Comparison of ENCODE assay signal across 1 cellular context in the genomic region with DNA sequence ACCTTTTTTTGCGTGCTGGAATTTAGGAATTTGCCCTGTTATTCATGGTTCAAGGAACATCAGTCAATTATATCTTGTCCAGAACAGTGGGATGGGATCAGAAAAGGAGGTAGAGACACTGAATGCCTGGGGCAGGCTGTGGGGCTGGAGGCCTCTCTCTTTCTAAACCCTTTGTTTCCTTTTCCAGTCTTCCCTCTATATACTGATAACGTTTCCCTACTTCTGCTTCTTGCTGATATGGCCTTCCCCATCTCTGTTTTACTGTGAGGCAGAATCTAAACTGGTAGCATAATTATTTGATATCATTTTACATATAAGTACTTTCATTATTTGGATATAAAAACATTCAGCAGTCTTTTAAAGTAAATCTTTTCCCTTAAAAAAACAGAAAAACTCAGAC.
TF ChIP-seq lines count a peak whose summit lies in the region.

No MANE protein-coding gene starts in this region.

TF ChIP-seq in K562, 482 proteins besides CTCF, POLR2A, EP300 and RAD21 (continued from another document):
- TF ChIP-seq, protein P1, sequence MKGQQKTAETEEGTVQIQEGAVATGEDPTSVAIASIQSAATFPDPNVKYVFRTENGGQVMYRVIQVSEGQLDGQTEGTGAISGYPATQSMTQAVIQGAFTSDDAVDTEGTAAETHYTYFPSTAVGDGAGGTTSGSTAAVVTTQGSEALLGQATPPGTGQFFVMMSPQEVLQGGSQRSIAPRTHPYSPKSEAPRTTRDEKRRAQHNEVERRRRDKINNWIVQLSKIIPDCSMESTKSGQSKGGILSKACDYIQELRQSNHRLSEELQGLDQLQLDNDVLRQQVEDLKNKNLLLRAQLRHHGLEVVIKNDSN (CRISPR knock-in tag; IDR thresholded peaks at IDR 0.05) = no peak
- TF ChIP-seq, protein P2, sequence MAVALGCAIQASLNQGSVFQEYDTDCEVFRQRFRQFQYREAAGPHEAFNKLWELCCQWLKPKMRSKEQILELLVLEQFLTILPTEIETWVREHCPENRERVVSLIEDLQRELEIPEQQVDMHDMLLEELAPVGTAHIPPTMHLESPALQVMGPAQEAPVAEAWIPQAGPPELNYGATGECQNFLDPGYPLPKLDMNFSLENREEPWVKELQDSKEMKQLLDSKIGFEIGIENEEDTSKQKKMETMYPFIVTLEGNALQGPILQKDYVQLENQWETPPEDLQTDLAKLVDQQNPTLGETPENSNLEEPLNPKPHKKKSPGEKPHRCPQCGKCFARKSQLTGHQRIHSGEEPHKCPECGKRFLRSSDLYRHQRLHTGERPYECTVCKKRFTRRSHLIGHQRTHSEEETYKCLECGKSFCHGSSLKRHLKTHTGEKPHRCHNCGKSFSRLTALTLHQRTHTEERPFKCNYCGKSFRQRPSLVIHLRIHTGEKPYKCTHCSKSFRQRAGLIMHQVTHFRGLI (CRISPR knock-in tag; IDR thresholded peaks at IDR 0.05) = no peak
- no peak for TF ChIP-seq HDAC2 (IDR thresholded peaks at IDR 0.05)
- TF ChIP-seq L3MBTL2 (IDR thresholded peaks at IDR 0.05) = no peak
- TF ChIP-seq, protein P3, sequence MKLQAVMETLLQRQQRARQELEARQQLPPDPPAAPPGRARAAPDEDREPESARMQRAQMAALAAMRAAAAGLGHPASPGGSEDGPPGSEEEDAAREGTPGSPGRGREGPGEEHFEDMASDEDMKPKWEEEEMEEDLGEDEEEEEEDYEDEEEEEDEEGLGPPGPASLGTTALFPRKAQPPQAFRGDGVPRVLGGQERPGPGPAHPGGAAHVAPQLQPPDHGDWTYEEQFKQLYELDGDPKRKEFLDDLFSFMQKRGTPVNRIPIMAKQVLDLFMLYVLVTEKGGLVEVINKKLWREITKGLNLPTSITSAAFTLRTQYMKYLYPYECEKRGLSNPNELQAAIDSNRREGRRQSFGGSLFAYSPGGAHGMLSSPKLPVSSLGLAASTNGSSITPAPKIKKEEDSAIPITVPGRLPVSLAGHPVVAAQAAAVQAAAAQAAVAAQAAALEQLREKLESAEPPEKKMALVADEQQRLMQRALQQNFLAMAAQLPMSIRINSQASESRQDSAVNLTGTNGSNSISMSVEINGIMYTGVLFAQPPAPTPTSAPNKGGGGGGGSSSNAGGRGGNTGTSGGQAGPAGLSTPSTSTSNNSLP (IDR thresholded peaks at IDR 0.05; ENCODE audit: borderline replicate concordance, low read depth, low read length) = peak; percentile 72; the same call in 1 of the 2 replicates
- TF ChIP-seq CHD2 (IDR thresholded peaks at IDR 0.05; ENCODE audit: low read depth, low read length) = no peak
- TF ChIP-seq TAF15 (IDR thresholded peaks at IDR 0.05; ENCODE audit: low read depth, low read length) = no peak
- no peak for TF ChIP-seq MTA3 (IDR thresholded peaks at IDR 0.05; ENCODE audit: borderline replicate concordance)
- 0 out of 2 replicates have a peak, but pooled peaks have one; percentile 41 for TF ChIP-seq FOXM1 (IDR thresholded peaks at IDR 0.05; ENCODE audit: low read depth)
- TF ChIP-seq FOXM1 (CRISPR knock-in tag; IDR thresholded peaks at IDR 0.05; ENCODE audit: low read depth) = no peak
- TF ChIP-seq, protein P4, sequence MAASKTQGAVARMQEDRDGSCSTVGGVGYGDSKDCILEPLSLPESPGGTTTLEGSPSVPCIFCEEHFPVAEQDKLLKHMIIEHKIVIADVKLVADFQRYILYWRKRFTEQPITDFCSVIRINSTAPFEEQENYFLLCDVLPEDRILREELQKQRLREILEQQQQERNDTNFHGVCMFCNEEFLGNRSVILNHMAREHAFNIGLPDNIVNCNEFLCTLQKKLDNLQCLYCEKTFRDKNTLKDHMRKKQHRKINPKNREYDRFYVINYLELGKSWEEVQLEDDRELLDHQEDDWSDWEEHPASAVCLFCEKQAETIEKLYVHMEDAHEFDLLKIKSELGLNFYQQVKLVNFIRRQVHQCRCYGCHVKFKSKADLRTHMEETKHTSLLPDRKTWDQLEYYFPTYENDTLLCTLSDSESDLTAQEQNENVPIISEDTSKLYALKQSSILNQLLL (CRISPR knock-in tag; IDR thresholded peaks at IDR 0.05; ENCODE audit: borderline replicate concordance) = no peak
- peak; percentile 76 for TF ChIP-seq CBFA2T3 (IDR thresholded peaks at IDR 0.05)
- no peak for TF ChIP-seq HCFC1 (IDR thresholded peaks at IDR 0.05; ENCODE audit: low read depth, low read length)
- no peak for TF ChIP-seq RUNX1 (IDR thresholded peaks at IDR 0.05; ENCODE audit: low read depth)
- TF ChIP-seq PHF21A (IDR thresholded peaks at IDR 0.05; ENCODE audit: borderline replicate concordance, low read depth) = no peak
- TF ChIP-seq C11orf30 (IDR thresholded peaks at IDR 0.05; ENCODE audit: low read depth) = no peak
- TF ChIP-seq ZSCAN32 (CRISPR knock-in tag; IDR thresholded peaks at IDR 0.05) = no peak
- TF ChIP-seq NFIC (IDR thresholded peaks at IDR 0.05) = no peak
- TF ChIP-seq ARNT (IDR thresholded peaks at IDR 0.05) = no peak
- no peak for TF ChIP-seq JUND (IDR thresholded peaks at IDR 0.05; ENCODE audit: borderline replicate concordance, low read depth, low read length)
- TF ChIP-seq JUND (tag; IDR thresholded peaks at IDR 0.05; ENCODE audit: borderline replicate concordance, low read depth, low read length) = no peak
- TF ChIP-seq, protein P5, sequence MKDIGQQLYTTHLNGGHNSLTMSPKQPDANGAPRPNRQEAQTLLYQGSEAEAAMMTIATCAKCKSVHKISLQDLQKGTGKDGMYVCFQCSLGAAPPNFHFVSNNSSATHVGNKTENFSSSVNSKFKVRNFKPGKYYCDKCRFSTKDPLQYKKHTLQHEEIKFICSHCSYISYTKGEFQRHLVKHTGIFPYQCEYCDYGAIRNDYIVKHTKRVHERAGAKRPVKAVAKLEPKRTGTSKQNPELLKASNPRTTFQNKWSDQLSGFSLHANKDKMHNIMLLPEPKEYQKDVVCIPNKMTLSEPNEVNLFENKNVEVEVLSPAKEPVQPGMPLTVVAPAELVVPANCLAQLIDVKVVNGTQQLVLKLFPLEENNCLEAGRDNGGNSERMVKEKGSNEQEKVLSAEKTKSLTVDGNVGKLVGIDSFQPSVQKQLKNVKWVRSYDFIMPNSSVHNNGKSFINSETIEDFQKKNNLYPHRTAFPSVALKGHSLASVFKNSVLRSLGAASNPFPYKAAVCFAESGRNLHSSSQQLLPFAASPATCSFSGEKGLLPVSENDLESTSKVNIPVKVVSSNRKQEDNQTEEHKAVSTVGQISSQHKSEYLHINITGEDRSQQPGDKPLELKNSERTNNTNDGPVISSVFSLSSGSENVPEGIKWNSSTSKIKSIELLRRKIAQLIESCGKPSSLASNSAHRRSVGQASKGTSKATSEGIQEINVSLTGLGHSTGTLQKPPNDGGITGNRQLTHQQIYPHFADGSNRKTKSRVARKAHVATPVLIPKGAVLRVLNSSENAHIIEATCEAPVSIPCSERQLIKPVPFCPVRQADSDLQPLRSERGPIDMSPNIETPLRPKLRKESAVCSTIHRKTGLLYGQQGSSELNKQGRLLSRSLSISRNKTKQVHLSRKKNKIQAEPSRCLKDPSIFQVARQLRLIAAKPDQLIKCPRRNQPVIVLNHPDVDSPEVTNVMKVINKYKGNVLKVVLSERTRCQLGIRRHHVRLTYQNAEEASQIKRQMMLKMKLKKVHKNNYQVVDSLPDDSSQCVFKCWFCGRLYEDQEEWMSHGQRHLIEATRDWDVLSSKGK (CRISPR knock-in tag; IDR thresholded peaks at IDR 0.05) = no peak
- TF ChIP-seq, protein P6, sequence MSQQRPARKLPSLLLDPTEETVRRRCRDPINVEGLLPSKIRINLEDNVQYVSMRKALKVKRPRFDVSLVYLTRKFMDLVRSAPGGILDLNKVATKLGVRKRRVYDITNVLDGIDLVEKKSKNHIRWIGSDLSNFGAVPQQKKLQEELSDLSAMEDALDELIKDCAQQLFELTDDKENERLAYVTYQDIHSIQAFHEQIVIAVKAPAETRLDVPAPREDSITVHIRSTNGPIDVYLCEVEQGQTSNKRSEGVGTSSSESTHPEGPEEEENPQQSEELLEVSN (IDR thresholded peaks at IDR 0.05; ENCODE audit: borderline replicate concordance in 1 of 2, extremely low read depth in 1 of 2, insufficient read depth in 1 of 2, insufficient read length in 1 of 2, low read depth in 1 of 2, low read length in 1 of 2, poor library complexity in 1 of 2, severe bottlenecking in 1 of 2) = no peak
- peak; percentile 62 for TF ChIP-seq CBFA2T2 (conservative IDR thresholded peaks at IDR 0.05)
- TF ChIP-seq FOXK2 (conservative IDR thresholded peaks at IDR 0.05 in 1 of 2, IDR thresholded peaks at IDR 0.05 in 1 of 2; ENCODE audit: low read depth in 2 of 2) = no peak; a peak in 1 of 4 replicates
- TF ChIP-seq ETV6 (IDR thresholded peaks at IDR 0.05; ENCODE audit: borderline replicate concordance in 1 of 2, low read depth in 2 of 2, low read length in 1 of 2) = no peak
- no peak for TF ChIP-seq ETV6 (CRISPR knock-in tag; IDR thresholded peaks at IDR 0.05; ENCODE audit: borderline replicate concordance)
- TF ChIP-seq ZBTB7A (IDR thresholded peaks at IDR 0.05; ENCODE audit: borderline replicate concordance, control insufficient read depth, low read depth, low read length) = no peak
- no peak for TF ChIP-seq GTF2E2 (tag; IDR thresholded peaks at IDR 0.05)
- TF ChIP-seq DPF2 (IDR thresholded peaks at IDR 0.05) = peak; percentile 60
- TF ChIP-seq, protein P7, sequence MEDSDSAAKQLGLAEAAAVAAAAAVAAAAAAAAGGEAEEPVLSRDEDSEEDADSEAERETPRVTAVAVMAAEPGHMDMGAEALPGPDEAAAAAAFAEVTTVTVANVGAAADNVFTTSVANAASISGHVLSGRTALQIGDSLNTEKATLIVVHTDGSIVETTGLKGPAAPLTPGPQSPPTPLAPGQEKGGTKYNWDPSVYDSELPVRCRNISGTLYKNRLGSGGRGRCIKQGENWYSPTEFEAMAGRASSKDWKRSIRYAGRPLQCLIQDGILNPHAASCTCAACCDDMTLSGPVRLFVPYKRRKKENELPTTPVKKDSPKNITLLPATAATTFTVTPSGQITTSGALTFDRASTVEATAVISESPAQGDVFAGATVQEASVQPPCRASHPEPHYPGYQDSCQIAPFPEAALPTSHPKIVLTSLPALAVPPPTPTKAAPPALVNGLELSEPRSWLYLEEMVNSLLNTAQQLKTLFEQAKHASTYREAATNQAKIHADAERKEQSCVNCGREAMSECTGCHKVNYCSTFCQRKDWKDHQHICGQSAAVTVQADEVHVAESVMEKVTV (CRISPR knock-in tag; IDR thresholded peaks at IDR 0.05) = no peak
